ENCODE assay signal across 28 cellular contexts in the genomic region with DNA sequence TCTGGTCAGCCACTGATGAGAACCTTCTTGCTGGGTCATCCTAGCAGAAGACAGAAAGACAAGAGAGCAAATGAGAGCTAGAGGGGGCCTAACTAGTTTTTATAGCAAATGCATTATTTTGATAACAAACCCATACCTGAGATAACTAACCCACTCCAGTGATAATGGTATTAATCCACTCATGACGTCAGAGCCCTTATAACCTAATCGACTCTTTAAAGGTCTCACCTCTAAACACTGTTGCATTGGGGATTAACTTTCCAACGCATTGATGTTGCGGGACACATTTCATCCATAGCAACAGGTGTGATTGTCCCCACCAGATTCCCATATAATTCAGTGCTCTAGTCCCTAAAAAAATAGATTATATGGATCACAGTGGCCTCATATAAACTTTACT.
"Had no signal": no experiment of that assay in that cellular context is flagged by ENCODE, and none has a peak within 500 bp of the region (broad histone marks: within the 10 kb centered on the region; RNA-seq: fewer than 3 reads in every experiment).

No MANE protein-coding gene starts in this region.

- FAIRE-seq: colon, endometrium, endothelial cell of umbilical vein, frontal cortex had no signal

- H3K27me3 ChIP-seq: colonic mucosa, dorsolateral prefrontal cortex, esophagus muscularis mucosa, esophagus squamous epithelium, foreskin keratinocyte, gastrocnemius medialis, gastroesophageal sphincter, heart left ventricle, heart right ventricle had no signal

- H3K9me3 ChIP-seq: colonic mucosa, esophagus muscularis mucosa, esophagus squamous epithelium, gastrocnemius medialis, gastroesophageal sphincter had no signal

- ATAC-seq: effector memory CD8-positive, alpha-beta T cell; esophagus mucosa; foreskin keratinocyte; gastrocnemius medialis; gastroesophageal sphincter; heart left ventricle; heart right ventricle had no signal

- H3K36me3 ChIP-seq: colonic mucosa, esophagus muscularis mucosa, esophagus squamous epithelium, gastrocnemius medialis, gastroesophageal sphincter, heart left ventricle, heart right ventricle had no signal

- DNase-seq: colonic mucosa; cortex of kidney; dermis blood vessel endothelial cell; dorsolateral prefrontal cortex; effector CD4-positive, alpha-beta T cell; effector CD8-positive, alpha-beta T cell; effector memory CD4-positive, alpha-beta T cell; effector memory CD8-positive, alpha-beta T cell; endodermal cell; erythroblast; esophagus squamous epithelium; foreskin fibroblast; foreskin keratinocyte; foreskin melanocyte; gastrocnemius medialis; glutamatergic neuron; head of caudate nucleus; heart left ventricle; heart right ventricle had no signal

- H3K4me1 ChIP-seq: colonic mucosa, esophagus muscularis mucosa, esophagus squamous epithelium, foreskin keratinocyte, gastrocnemius medialis, gastroesophageal sphincter, heart left ventricle, heart right ventricle had no signal

- H3K4me3 ChIP-seq: colonic mucosa, coronary artery, dorsolateral prefrontal cortex, esophagus muscularis mucosa, esophagus squamous epithelium, gastrocnemius medialis, gastroesophageal sphincter, heart left ventricle, heart right ventricle had no signal

- H3K27ac ChIP-seq: colonic mucosa, coronary artery, dorsolateral prefrontal cortex, epithelial cell of prostate, esophagus muscularis mucosa, esophagus squamous epithelium, foreskin keratinocyte, gastrocnemius medialis, gastroesophageal sphincter, heart left ventricle, heart right ventricle had no signal
